2 cellular contexts compared by ENCODE assay signal in the genomic region with DNA sequence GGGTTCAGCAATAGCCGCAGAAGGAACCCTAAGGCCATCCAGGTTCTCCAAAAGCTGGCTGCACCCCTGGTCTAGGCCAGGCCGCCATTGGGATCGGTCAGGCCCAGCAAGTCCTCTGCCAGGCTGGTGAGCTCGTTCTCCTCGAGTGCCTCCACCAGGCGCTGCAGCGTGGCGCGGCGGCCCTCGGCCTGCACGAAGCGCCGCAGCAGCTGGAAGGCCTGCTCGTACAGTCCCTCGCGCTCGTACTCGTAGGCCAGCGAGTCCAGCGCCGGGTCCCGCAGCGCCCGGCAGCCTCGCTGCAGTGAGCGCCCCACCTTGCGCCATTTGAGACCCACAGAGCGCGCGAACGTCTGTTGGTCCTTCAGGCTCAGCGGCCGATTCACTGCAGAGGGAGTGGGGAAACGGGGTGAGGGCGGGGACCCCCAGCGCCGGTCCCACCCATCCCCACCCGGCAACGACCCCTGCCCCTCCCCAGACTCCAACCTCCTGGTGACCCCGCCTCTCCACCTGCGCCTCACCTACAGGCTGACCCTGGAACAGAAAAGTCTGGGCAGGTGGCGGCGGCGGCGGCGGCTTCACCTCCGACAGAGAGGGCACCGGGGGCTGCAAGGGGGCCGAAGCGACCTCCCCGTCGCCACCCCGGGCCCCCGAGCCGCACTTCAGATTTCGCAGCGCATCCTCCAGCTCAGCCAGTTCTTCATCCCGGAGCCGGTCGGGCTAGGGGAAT.
TF ChIP-seq lines count a peak whose summit lies in the region.

No MANE protein-coding gene starts in this region.

TF ChIP-seq in SK-N-SH, 30 proteins besides CTCF, POLR2A, EP300 and RAD21:
- TF ChIP-seq SIN3A (IDR thresholded peaks at IDR 0.05; ENCODE audit: borderline replicate concordance, low read depth, low read length) (no peak), MEF2A (IDR thresholded peaks at IDR 0.05; ENCODE audit: borderline replicate concordance, low read depth) (no peak), USF2 (IDR thresholded peaks at IDR 0.05; ENCODE audit: borderline replicate concordance, low read depth, low read length) (no peak), NRF1 (IDR thresholded peaks at IDR 0.05; ENCODE audit: low read depth, low read length) (no peak), MXI1 (IDR thresholded peaks at IDR 0.05; ENCODE audit: low read depth, low read length) (no peak), POLR2AphosphoS5 (IDR thresholded peaks at IDR 0.05; ENCODE audit: low read depth, low read length) (no peak), RFX5 (IDR thresholded peaks at IDR 0.05; ENCODE audit: low read length) (no peak), SMC3 (IDR thresholded peaks at IDR 0.05; ENCODE audit: low read depth, low read length) (no peak)

TF ChIP-seq in SK-N-SH treated with all-trans-retinoic acid at 6 μM for 48 hours, 23 proteins besides CTCF, POLR2A, EP300 and RAD21:
- TF ChIP-seq ISL1 (CRISPR knock-in tag; IDR thresholded peaks at IDR 0.05): no peak
- no peak for TF ChIP-seq ESRRG (CRISPR knock-in tag; IDR thresholded peaks at IDR 0.05)
- TF ChIP-seq ZNF8 (CRISPR knock-in tag; IDR thresholded peaks at IDR 0.05): no peak
- TF ChIP-seq, protein P1, sequence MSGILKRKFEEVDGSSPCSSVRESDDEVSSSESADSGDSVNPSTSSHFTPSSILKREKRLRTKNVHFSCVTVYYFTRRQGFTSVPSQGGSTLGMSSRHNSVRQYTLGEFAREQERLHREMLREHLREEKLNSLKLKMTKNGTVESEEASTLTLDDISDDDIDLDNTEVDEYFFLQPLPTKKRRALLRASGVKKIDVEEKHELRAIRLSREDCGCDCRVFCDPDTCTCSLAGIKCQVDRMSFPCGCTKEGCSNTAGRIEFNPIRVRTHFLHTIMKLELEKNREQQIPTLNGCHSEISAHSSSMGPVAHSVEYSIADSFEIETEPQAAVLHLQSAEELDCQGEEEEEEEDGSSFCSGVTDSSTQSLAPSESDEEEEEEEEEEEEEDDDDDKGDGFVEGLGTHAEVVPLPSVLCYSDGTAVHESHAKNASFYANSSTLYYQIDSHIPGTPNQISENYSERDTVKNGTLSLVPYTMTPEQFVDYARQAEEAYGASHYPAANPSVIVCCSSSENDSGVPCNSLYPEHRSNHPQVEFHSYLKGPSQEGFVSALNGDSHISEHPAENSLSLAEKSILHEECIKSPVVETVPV (CRISPR knock-in tag; IDR thresholded peaks at IDR 0.05): no peak
